In genomic region chr1:182163821-182164223, GRCh38 we compare ENCODE assay signal across 15 cellular contexts.
DNase-seq lines count a peak whose midpoint lies in the region; ATAC-seq and TF ChIP-seq lines count a peak whose summit lies in the region.
"Had no signal": no experiment of that assay in that cellular context is flagged by ENCODE, and none has a peak within 500 bp of the region (broad histone marks: within the 10 kb centered on the region; RNA-seq: fewer than 3 reads in every experiment).

No MANE protein-coding gene starts in this region.

- H3K4me3 ChIP-seq in GM23248 (no peak overlapping the region), right lobe of liver (no peak overlapping the region), spleen (no peak overlapping the region)
- no peak overlapping the region for H3K4me3 ChIP-seq in naive thymus-derived CD4-positive, alpha-beta T cell (ENCODE audit: low read length)
- H3K4me3 ChIP-seq: breast epithelium had no signal

- H3K4me3 Mint-ChIP-seq in T-helper 17 cell = no peak overlapping the region
- H3K4me3 Mint-ChIP-seq in activated naive CD8-positive, alpha-beta T cell treated with anti-CD3 and anti-CD28 coated beads for 36 hours = no peak overlapping the region
- no peak overlapping the region for H3K4me3 Mint-ChIP-seq in naive thymus-derived CD4-positive, alpha-beta T cell
- H3K4me3 Mint-ChIP-seq: nephron had no signal

- H3K27ac ChIP-seq in GM23248 (no peak overlapping the region), right lobe of liver (no peak overlapping the region), spleen (peak overlapping the region; percentile 39 to 84 (median 70))
- no peak overlapping the region for H3K27ac ChIP-seq in naive thymus-derived CD4-positive, alpha-beta T cell (ENCODE audit: low read depth, low read length)
- H3K27ac ChIP-seq: epithelial cell of prostate had no signal

- H3K27me3 Mint-ChIP-seq in T-helper 17 cell = peaks cover 15% of the 10 kb centered on the region
- no peaks in the 10 kb centered on the region for H3K27me3 Mint-ChIP-seq in activated naive CD8-positive, alpha-beta T cell treated with anti-CD3 and anti-CD28 coated beads for 36 hours
- peaks cover 0 to 9% (median 4%) of the 10 kb centered on the region in 5 donors for H3K27me3 Mint-ChIP-seq in naive thymus-derived CD4-positive, alpha-beta T cell

- H4K20me1 ChIP-seq in GM23248 (ENCODE audit: insufficient read depth) = no peaks in the 10 kb centered on the region

- no peak overlapping the region for H3K4me2 ChIP-seq in GM23248 (ENCODE audit: unreplicated experiment)

- H3K9me3 ChIP-seq in GM23248 (ENCODE audit: low read depth) = no peaks in the 10 kb centered on the region
- H3K9me3 ChIP-seq in right lobe of liver = peaks cover 0 to 4% (median 0%) of the 10 kb centered on the region in 4 donors
- H3K9me3 ChIP-seq in spleen = peaks cover 0 to 17% (median 15%) of the 10 kb centered on the region in 8 donors
- no peaks in the 10 kb centered on the region for H3K9me3 ChIP-seq in T-helper 17 cell (ENCODE audit: control insufficient read depth, low read length, poor library complexity, severe bottlenecking)
- peaks cover 0 to 7% (median 0%) of the 10 kb centered on the region in 3 experiments for H3K9me3 ChIP-seq in naive thymus-derived CD4-positive, alpha-beta T cell (ENCODE audit: control insufficient read depth in 2 of 3, low read length in 3 of 3)
- H3K9me3 ChIP-seq: BE2C had no signal

- intact Hi-C loops in right lobe of liver (cut with DNase I) (no loop called here), spleen (cut with DNase I; ENCODE audit: low total_unique reads) (no loop called here)
- intact Hi-C loops in naive thymus-derived CD4-positive, alpha-beta T cell (cut with micrococcal nuclease) = no loop called here

- H3K4me1 Mint-ChIP-seq in T-helper 17 cell = no peaks in the 10 kb centered on the region
- H3K4me1 Mint-ChIP-seq in activated naive CD8-positive, alpha-beta T cell treated with anti-CD3 and anti-CD28 coated beads for 36 hours = no peaks in the 10 kb centered on the region
- no peaks in the 10 kb centered on the region for H3K4me1 Mint-ChIP-seq in naive thymus-derived CD4-positive, alpha-beta T cell

- ATAC-seq in right lobe of liver = peak; percentile 18 to 48 (median 26)
- no peak for ATAC-seq in T-helper 17 cell
- ATAC-seq in naive thymus-derived CD4-positive, alpha-beta T cell = no peak
- ATAC-seq: Panc1 had no signal

- H3K4me1 ChIP-seq in GM23248 (ENCODE audit: insufficient read depth) = no peaks in the 10 kb centered on the region
- H3K4me1 ChIP-seq in right lobe of liver = no peaks in the 10 kb centered on the region
- peaks cover 6 to 27% (median 12%) of the 10 kb centered on the region in 6 donors for H3K4me1 ChIP-seq in spleen
- H3K4me1 ChIP-seq in naive thymus-derived CD4-positive, alpha-beta T cell (ENCODE audit: control insufficient read depth in 2 of 2, insufficient read depth in 2 of 2, low read length in 2 of 2) = no peaks in the 10 kb centered on the region
- H3K4me1 ChIP-seq: BE2C, breast epithelium had no signal

- H3K27me3 ChIP-seq in GM23248 (replicated peaks; ENCODE audit: insufficient read depth) = no peaks in the 10 kb centered on the region
- no peaks in the 10 kb centered on the region for H3K27me3 ChIP-seq in right lobe of liver
- H3K27me3 ChIP-seq in spleen (replicated peaks in 1 of 7) = no peaks in the 10 kb centered on the region
- no peaks in the 10 kb centered on the region for H3K27me3 ChIP-seq in naive thymus-derived CD4-positive, alpha-beta T cell (ENCODE audit: control insufficient read depth in 2 of 2, insufficient read depth in 2 of 2, low read length in 2 of 2)
- H3K27me3 ChIP-seq: breast epithelium had no signal

- in situ Hi-C loops in GM23248 (cut with MboI) = no loop called here

- no peaks in the 10 kb centered on the region for H3K79me2 ChIP-seq in GM23248 (ENCODE audit: insufficient read depth)

- H3K36me3 Mint-ChIP-seq in T-helper 17 cell (ENCODE audit: low read depth) = peaks cover 2% of the 10 kb centered on the region
- H3K36me3 Mint-ChIP-seq in activated naive CD8-positive, alpha-beta T cell treated with anti-CD3 and anti-CD28 coated beads for 36 hours = no peaks in the 10 kb centered on the region
- H3K36me3 Mint-ChIP-seq in naive thymus-derived CD4-positive, alpha-beta T cell = peaks cover 0 to 6% (median 3%) of the 10 kb centered on the region in 5 donors

- peaks cover 8% of the 10 kb centered on the region for H3K9me3 Mint-ChIP-seq in activated naive CD8-positive, alpha-beta T cell treated with anti-CD3 and anti-CD28 coated beads for 36 hours
- peaks cover 0 to 28% (median 14%) of the 10 kb centered on the region in 11 donors for H3K9me3 Mint-ChIP-seq in naive thymus-derived CD4-positive, alpha-beta T cell

- WGBS in GM23248 (ENCODE audit: low coverage in 1 of 2, low lambda C conversion rate in 2 of 2, missing lambda C conversion rate in 2 of 2), 2 experiments = 34 to 36% methylated on average over 5 of the region's 5 CpGs
- 90% methylated on average over 2 of the region's 5 CpGs for WGBS in right lobe of liver (ENCODE audit: insufficient coverage, low coverage, low lambda C conversion rate, missing lambda C conversion rate)
- 50 to 90% (median 69%) methylated on average over 5 of the region's 5 CpGs for WGBS in spleen, 5 donors

- TF ChIP-seq CTCF in right lobe of liver (IDR thresholded peaks at IDR 0.05) (no peak), spleen (IDR thresholded peaks at IDR 0.05 in 8 of 11, conservative IDR thresholded peaks at IDR 0.05 in 3 of 11) (no peak)

- POLR2A ChIA-PET in naive thymus-derived CD4-positive, alpha-beta T cell (lab: Charles Lee) = no interaction called here

- H3F3A ChIP-seq in GM23248 (ENCODE audit: insufficient read depth) = no peaks in the 10 kb centered on the region

- no peaks in the 10 kb centered on the region for H3K9me2 ChIP-seq in GM23248 (ENCODE audit: insufficient read depth)

- DNase-seq in GM23248 = peak; percentile 41
- DNase-seq in epidermal melanocyte (ENCODE audit: insufficient read length, low spot score) = peak; percentile 31
- no peak for DNase-seq in right lobe of liver
- DNase-seq in spleen = peak; percentile 81
- DNase-seq in T-helper 17 cell = no peak
- no peak for DNase-seq in effector CD4-positive, alpha-beta T cell
- no peak for DNase-seq in activated naive CD8-positive, alpha-beta T cell treated with anti-CD3 and anti-CD28 coated beads for 36 hours
- no peak for DNase-seq in naive thymus-derived CD4-positive, alpha-beta T cell
- DNase-seq: activated CD4-positive, alpha-beta T cell treated with anti-CD3 and anti-CD28 coated beads for 48 hours; activated effector memory CD4-positive, alpha-beta T cell treated with Interleukin-2 at 50 U/mL for 16 hours; BE2C had no signal

- no peak overlapping the region for H3K9ac ChIP-seq in GM23248

- no peak overlapping the region for H2AFZ ChIP-seq in GM23248

- H3K36me3 ChIP-seq in GM23248 (ENCODE audit: low read depth) (no peaks in the 10 kb centered on the region), right lobe of liver (no peaks in the 10 kb centered on the region), spleen (no peaks in the 10 kb centered on the region)
- H3K36me3 ChIP-seq in naive thymus-derived CD4-positive, alpha-beta T cell (ENCODE audit: control insufficient read depth in 2 of 3, insufficient read depth in 3 of 3, low read length in 3 of 3) = no peaks in the 10 kb centered on the region
- H3K36me3 ChIP-seq: BE2C, breast epithelium had no signal

- TF ChIP-seq POLR2A in right lobe of liver (IDR thresholded peaks at IDR 0.05) (no peak), spleen (IDR thresholded peaks at IDR 0.05) (no peak)

- no peak overlapping the region for H3K27ac Mint-ChIP-seq in T-helper 17 cell
- no peak overlapping the region for H3K27ac Mint-ChIP-seq in activated naive CD8-positive, alpha-beta T cell treated with anti-CD3 and anti-CD28 coated beads for 36 hours
- peak overlapping the region in 1 of 9 donors; percentile 65 for H3K27ac Mint-ChIP-seq in naive thymus-derived CD4-positive, alpha-beta T cell

- CTCF ChIA-PET in naive thymus-derived CD4-positive, alpha-beta T cell (lab: Charles Lee) = no interaction called here

Comparison
In these comparisons a context has a peak if more than half of its experiments do, and no peak if none do; other contexts are left out.
1. DNase-seq: peak in GM23248 (single experiment), epidermal melanocyte (single experiment) and spleen (single experiment); none in right lobe of liver (0 of 3), T-helper 17 cell (0 of 3), effector CD4-positive, alpha-beta T cell (single experiment), activated naive CD8-positive, alpha-beta T cell treated with anti-CD3 and anti-CD28 coated beads for 36 hours (single experiment) and naive thymus-derived CD4-positive, alpha-beta T cell (0 of 9).
2. H3K27ac ChIP-seq: peak in spleen (8 of 8); none in GM23248 (single experiment), right lobe of liver (0 of 3) and naive thymus-derived CD4-positive, alpha-beta T cell (single experiment).
3. ATAC-seq: peak in right lobe of liver (4 of 4); none in T-helper 17 cell (single experiment) and naive thymus-derived CD4-positive, alpha-beta T cell (single experiment).